ENCODE assay signal across 1 cellular context in the genomic region with DNA sequence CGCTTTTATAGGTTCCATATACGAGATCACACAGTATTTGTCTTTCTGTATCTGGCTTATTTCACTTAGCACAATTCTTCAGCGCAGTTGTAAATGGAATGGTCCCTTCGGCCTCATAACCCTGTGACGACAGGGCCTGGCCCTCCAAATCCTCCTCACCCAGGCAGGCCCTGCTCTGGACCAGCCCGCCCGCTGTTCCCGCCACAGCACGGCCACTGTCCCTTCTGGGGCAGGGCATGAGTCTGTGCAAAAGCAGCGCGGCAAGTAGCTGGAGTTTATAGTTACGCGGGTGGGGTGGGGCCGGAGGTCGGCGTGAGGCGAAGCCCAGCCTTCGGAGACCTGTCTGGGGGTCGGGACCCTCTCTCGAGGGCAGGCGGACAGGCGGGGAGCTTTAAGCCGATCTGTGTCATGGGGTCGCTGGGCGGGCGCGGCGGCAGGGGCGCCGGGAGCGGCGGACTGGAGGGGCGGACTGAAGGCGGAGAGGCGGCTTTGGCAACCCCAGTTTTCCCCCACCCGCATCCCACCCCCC.
A peak's percentile ranks its signal among the peaks of the same experiment; 100 is the strongest.
TF ChIP-seq lines count a peak whose summit lies in the region.

No MANE protein-coding gene starts in this region.

TF ChIP-seq in HEK293, 187 proteins besides CTCF, POLR2A, EP300 and RAD21 (continued from another document):
- TF ChIP-seq, protein P1, sequence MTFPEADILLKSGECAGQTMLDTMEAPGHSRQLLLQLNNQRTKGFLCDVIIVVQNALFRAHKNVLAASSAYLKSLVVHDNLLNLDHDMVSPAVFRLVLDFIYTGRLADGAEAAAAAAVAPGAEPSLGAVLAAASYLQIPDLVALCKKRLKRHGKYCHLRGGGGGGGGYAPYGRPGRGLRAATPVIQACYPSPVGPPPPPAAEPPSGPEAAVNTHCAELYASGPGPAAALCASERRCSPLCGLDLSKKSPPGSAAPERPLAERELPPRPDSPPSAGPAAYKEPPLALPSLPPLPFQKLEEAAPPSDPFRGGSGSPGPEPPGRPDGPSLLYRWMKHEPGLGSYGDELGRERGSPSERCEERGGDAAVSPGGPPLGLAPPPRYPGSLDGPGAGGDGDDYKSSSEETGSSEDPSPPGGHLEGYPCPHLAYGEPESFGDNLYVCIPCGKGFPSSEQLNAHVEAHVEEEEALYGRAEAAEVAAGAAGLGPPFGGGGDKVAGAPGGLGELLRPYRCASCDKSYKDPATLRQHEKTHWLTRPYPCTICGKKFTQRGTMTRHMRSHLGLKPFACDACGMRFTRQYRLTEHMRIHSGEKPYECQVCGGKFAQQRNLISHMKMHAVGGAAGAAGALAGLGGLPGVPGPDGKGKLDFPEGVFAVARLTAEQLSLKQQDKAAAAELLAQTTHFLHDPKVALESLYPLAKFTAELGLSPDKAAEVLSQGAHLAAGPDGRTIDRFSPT (tag by site-specific recombination; IDR thresholded peaks at IDR 0.05) = 0 out of 2 replicates have a peak, but pooled peaks have one; percentile 16
- TF ChIP-seq, protein P2, sequence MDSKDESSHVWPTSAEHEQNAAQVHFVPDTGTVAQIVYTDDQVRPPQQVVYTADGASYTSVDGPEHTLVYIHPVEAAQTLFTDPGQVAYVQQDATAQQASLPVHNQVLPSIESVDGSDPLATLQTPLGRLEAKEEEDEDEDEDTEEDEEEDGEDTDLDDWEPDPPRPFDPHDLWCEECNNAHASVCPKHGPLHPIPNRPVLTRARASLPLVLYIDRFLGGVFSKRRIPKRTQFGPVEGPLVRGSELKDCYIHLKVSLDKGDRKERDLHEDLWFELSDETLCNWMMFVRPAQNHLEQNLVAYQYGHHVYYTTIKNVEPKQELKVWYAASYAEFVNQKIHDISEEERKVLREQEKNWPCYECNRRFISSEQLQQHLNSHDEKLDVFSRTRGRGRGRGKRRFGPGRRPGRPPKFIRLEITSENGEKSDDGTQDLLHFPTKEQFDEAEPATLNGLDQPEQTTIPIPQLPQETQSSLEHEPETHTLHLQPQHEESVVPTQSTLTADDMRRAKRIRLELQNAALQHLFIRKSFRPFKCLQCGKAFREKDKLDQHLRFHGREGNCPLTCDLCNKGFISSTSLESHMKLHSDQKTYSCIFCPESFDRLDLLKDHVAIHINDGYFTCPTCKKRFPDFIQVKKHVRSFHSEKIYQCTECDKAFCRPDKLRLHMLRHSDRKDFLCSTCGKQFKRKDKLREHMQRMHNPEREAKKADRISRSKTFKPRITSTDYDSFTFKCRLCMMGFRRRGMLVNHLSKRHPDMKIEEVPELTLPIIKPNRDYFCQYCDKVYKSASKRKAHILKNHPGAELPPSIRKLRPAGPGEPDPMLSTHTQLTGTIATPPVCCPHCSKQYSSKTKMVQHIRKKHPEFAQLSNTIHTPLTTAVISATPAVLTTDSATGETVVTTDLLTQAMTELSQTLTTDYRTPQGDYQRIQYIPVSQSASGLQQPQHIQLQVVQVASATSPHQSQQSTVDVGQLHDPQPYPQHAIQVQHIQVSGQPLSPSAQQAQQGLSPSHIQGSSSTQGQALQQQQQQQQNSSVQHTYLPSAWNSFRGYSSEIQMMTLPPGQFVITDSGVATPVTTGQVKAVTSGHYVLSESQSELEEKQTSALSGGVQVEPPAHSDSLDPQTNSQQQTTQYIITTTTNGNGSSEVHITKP (tag by site-specific recombination; IDR thresholded peaks at IDR 0.05) = peak; percentile 88
- TF ChIP-seq ZNF404 (tag by site-specific recombination; IDR thresholded peaks at IDR 0.05) (no peak), ZNF629 (tag by site-specific recombination; IDR thresholded peaks at IDR 0.05) (peak; percentile 69), ZNF791 (tag by site-specific recombination; IDR thresholded peaks at IDR 0.05) (no peak), ZBTB8A (tag by site-specific recombination; IDR thresholded peaks at IDR 0.05) (no peak), ZBTB48 (tag by site-specific recombination; IDR thresholded peaks at IDR 0.05) (peak; percentile 19; the same call in 1 of the 2 replicates), ZNF416 (tag by site-specific recombination; IDR thresholded peaks at IDR 0.05) (no peak), ZXDB (tag by site-specific recombination; IDR thresholded peaks at IDR 0.05) (peak; percentile 24; the same call in 1 of the 2 replicates), ZIC2 (tag by site-specific recombination; IDR thresholded peaks at IDR 0.05) (peak; percentile 68), FEZF1 (tag by site-specific recombination; IDR thresholded peaks at IDR 0.05) (0 out of 2 replicates have a peak, but pooled peaks have one; percentile 9), ZNF677 (tag by site-specific recombination; IDR thresholded peaks at IDR 0.05) (no peak), ZNF600 (tag by site-specific recombination; IDR thresholded peaks at IDR 0.05) (peak; percentile 97), ZBTB20 (tag by site-specific recombination; IDR thresholded peaks at IDR 0.05) (peak; percentile 47), ZBTB21 (tag by site-specific recombination; IDR thresholded peaks at IDR 0.05) (0 out of 2 replicates have a peak, but pooled peaks have one; percentile 43), ZNF549 (tag by site-specific recombination; IDR thresholded peaks at IDR 0.05) (no peak), ZNF544 (tag by site-specific recombination; IDR thresholded peaks at IDR 0.05) (no peak), SP2 (tag by site-specific recombination; IDR thresholded peaks at IDR 0.05) (peak; percentile 42; the same call in 1 of the 2 replicates), ZNF2 (tag by site-specific recombination; IDR thresholded peaks at IDR 0.05) (peak; percentile 38; the same call in 1 of the 2 replicates), KLF1 (tag by site-specific recombination; IDR thresholded peaks at IDR 0.05) (0 out of 2 replicates have a peak, but pooled peaks have one; percentile 4)
- TF ChIP-seq, protein P3, sequence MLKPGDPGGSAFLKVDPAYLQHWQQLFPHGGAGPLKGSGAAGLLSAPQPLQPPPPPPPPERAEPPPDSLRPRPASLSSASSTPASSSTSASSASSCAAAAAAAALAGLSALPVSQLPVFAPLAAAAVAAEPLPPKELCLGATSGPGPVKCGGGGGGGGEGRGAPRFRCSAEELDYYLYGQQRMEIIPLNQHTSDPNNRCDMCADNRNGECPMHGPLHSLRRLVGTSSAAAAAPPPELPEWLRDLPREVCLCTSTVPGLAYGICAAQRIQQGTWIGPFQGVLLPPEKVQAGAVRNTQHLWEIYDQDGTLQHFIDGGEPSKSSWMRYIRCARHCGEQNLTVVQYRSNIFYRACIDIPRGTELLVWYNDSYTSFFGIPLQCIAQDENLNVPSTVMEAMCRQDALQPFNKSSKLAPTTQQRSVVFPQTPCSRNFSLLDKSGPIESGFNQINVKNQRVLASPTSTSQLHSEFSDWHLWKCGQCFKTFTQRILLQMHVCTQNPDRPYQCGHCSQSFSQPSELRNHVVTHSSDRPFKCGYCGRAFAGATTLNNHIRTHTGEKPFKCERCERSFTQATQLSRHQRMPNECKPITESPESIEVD (tag by site-specific recombination; IDR thresholded peaks at IDR 0.05) = 0 out of 2 replicates have a peak, but pooled peaks have one; percentile 8
- TF ChIP-seq, protein P4, sequence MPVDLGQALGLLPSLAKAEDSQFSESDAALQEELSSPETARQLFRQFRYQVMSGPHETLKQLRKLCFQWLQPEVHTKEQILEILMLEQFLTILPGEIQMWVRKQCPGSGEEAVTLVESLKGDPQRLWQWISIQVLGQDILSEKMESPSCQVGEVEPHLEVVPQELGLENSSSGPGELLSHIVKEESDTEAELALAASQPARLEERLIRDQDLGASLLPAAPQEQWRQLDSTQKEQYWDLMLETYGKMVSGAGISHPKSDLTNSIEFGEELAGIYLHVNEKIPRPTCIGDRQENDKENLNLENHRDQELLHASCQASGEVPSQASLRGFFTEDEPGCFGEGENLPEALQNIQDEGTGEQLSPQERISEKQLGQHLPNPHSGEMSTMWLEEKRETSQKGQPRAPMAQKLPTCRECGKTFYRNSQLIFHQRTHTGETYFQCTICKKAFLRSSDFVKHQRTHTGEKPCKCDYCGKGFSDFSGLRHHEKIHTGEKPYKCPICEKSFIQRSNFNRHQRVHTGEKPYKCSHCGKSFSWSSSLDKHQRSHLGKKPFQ (tag by site-specific recombination; IDR thresholded peaks at IDR 0.05) = no peak; the same call in 1 of the 2 replicates
- TF ChIP-seq, protein P5, sequence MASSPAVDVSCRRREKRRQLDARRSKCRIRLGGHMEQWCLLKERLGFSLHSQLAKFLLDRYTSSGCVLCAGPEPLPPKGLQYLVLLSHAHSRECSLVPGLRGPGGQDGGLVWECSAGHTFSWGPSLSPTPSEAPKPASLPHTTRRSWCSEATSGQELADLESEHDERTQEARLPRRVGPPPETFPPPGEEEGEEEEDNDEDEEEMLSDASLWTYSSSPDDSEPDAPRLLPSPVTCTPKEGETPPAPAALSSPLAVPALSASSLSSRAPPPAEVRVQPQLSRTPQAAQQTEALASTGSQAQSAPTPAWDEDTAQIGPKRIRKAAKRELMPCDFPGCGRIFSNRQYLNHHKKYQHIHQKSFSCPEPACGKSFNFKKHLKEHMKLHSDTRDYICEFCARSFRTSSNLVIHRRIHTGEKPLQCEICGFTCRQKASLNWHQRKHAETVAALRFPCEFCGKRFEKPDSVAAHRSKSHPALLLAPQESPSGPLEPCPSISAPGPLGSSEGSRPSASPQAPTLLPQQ (tag by site-specific recombination; IDR thresholded peaks at IDR 0.05) = peak; percentile 38; the same call in 1 of the 2 replicates
- TF ChIP-seq, protein P6, sequence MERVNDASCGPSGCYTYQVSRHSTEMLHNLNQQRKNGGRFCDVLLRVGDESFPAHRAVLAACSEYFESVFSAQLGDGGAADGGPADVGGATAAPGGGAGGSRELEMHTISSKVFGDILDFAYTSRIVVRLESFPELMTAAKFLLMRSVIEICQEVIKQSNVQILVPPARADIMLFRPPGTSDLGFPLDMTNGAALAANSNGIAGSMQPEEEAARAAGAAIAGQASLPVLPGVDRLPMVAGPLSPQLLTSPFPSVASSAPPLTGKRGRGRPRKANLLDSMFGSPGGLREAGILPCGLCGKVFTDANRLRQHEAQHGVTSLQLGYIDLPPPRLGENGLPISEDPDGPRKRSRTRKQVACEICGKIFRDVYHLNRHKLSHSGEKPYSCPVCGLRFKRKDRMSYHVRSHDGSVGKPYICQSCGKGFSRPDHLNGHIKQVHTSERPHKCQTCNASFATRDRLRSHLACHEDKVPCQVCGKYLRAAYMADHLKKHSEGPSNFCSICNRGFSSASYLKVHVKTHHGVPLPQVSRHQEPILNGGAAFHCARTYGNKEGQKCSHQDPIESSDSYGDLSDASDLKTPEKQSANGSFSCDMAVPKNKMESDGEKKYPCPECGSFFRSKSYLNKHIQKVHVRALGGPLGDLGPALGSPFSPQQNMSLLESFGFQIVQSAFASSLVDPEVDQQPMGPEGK (tag by site-specific recombination; IDR thresholded peaks at IDR 0.05) = peak; percentile 48
